ENCODE assay signal across 16 cellular contexts in genomic region chr11:15929371-15929801, GRCh38.
DNase-seq lines count a peak whose midpoint lies in the region; ATAC-seq and TF ChIP-seq lines count a peak whose summit lies in the region.
"Had no signal": no experiment of that assay in that cellular context is flagged by ENCODE, and none has a peak within 500 bp of the region (broad histone marks: within the 10 kb centered on the region; RNA-seq: fewer than 3 reads in every experiment).

No MANE protein-coding gene starts in this region.

- H3K4me1 ChIP-seq in testis: no peaks in the 10 kb centered on the region

- intact Hi-C loops in Right ventricle myocardium inferior (cut with DNase I): no loop called here
- intact Hi-C loops in Right ventricle myocardium superior (cut with DNase I): no loop called here
- intact Hi-C loops in testis (cut with DNase I; ENCODE audit: low total_unique reads): no loop called here

- no peaks in the 10 kb centered on the region for H3K27me3 ChIP-seq in testis
- H3K27me3 ChIP-seq: BLaER1 had no signal

- DNase-seq in Right ventricle myocardium inferior (ENCODE audit: missing footprints): no peak
- DNase-seq in Right ventricle myocardium superior: no peak
- DNase-seq in ecto neural progenitor cell (ENCODE audit: low spot score): peak; percentile 26
- DNase-seq in mesenteric fat pad (ENCODE audit: low spot score): peak; percentile 84
- peak; percentile 9 for DNase-seq in testis
- DNase-seq in GM13976 (ENCODE audit: low spot score): no peak
- DNase-seq in activated CD4-positive, alpha-beta T cell treated with anti-CD3 and anti-CD28 coated beads for 48 hours: no peak
- DNase-seq: AML-193; CD4-positive, alpha-beta T cell; DMS79; GOT3; H9 had no signal

- ATAC-seq in Right ventricle myocardium inferior (peak; percentile 34), Right ventricle myocardium superior (ENCODE audit: poor library complexity) (no peak)
- no peak for ATAC-seq in activated CD4-positive, CD25-positive, alpha-beta regulatory T cell treated with anti-CD3 and anti-CD28 coated beads, Interleukin-2, amount 50 U/mL, for 24 hours
- ATAC-seq: GM12878 had no signal

- 100% methylated on average over 1 to 2 of the region's 2 CpGs for WGBS in testis, 2 donors

- in situ Hi-C loops in GM13976 (cut with MboI; ENCODE audit: low sequenced_read_pairs, unreplicated experiment): no loop called here

- no peak for TF ChIP-seq POLR2A in testis (IDR thresholded peaks at IDR 0.05)

- no peaks in the 10 kb centered on the region for H3K36me3 ChIP-seq in testis (ENCODE audit: low read depth, missing control alignments)
- H3K36me3 ChIP-seq: BLaER1 had no signal

- no peak overlapping the region for H3K27ac ChIP-seq in testis
- H3K27ac ChIP-seq: 22Rv1, BLaER1 had no signal

- TF ChIP-seq CTCF in testis (IDR thresholded peaks at IDR 0.05): no peak
- TF ChIP-seq CTCF in GM13976 (IDR thresholded peaks at IDR 0.05; ENCODE audit: borderline replicate concordance, control extremely low read depth, extremely low read depth, insufficient read depth, missing control alignments): no peak

- H3K4me3 ChIP-seq in testis: no peak overlapping the region
- H3K4me3 ChIP-seq: BLaER1, GM12878 had no signal

- no peaks in the 10 kb centered on the region for H3K9me3 ChIP-seq in testis
- H3K9me3 ChIP-seq: BLaER1 had no signal

Comparison
In these comparisons a context has a peak if more than half of its experiments do, and no peak if none do; other contexts are left out.
1. DNase-seq: peak in ecto neural progenitor cell (single experiment), mesenteric fat pad (single experiment) and testis (single experiment); none in Right ventricle myocardium inferior (single experiment), Right ventricle myocardium superior (single experiment), GM13976 (single experiment) and activated CD4-positive, alpha-beta T cell treated with anti-CD3 and anti-CD28 coated beads for 48 hours (single experiment).